8 cellular contexts compared by ENCODE assay signal in genomic region chr3:24521306-24522154, GRCh38. TPM values are rescaled to one million over a fixed set of nuclear protein-coding genes. Genes with fewer than 3 reads are reported as not detected.
DNase-seq lines count a peak whose midpoint lies in the region; ATAC-seq and TF ChIP-seq lines count a peak whose summit lies in the region.

No MANE protein-coding gene starts in this region.

- peaks cover 0 to 8% of the 10 kb centered on the region in 2 donors for H3K4me1 ChIP-seq in ascending aorta
- peaks cover 28% of the 10 kb centered on the region for H3K4me1 ChIP-seq in hepatocyte (ENCODE audit: insufficient read depth)

- WGBS in hepatocyte (ENCODE audit: low lambda C conversion rate, missing lambda C conversion rate) = 2% methylated on average over 72 of the region's 86 CpGs

- peak overlapping the region; percentile 76 for H3K4me3 Mint-ChIP-seq in progenitor cell of endocrine pancreas (ENCODE audit: low read depth)

- intact Hi-C loops in ascending aorta (cut with DNase I) = loop anchor here (5.0 kb wide), 1 partner anchor 161 kb away; no protein-coding TSS in a partner anchor

- H3K27me3 ChIP-seq in ascending aorta = no peaks in the 10 kb centered on the region
- H3K27me3 ChIP-seq in hepatocyte = no peaks in the 10 kb centered on the region

- H3K79me2 ChIP-seq in hepatocyte = no peaks in the 10 kb centered on the region

- peaks cover 26% of the 10 kb centered on the region for H3K27me3 Mint-ChIP-seq in progenitor cell of endocrine pancreas

- peak in 1 of 3 experiments; percentile 42 for TF ChIP-seq CTCF in ascending aorta (IDR thresholded peaks at IDR 0.05)
- peak; percentile 26 for TF ChIP-seq CTCF in hepatocyte (IDR thresholded peaks at IDR 0.05; ENCODE audit: poor library complexity)
- no peak for TF ChIP-seq CTCF in progenitor cell of endocrine pancreas (IDR thresholded peaks at IDR 0.05; ENCODE audit: unreplicated experiment)

- H3K4me2 ChIP-seq in hepatocyte = peak overlapping the region; percentile 94

- H3K4me3 ChIP-seq in ascending aorta = peak overlapping the region; percentile 91 to 93
- H3K4me3 ChIP-seq in hepatocyte = peak overlapping the region; percentile 60

- H3K9me3 ChIP-seq in ascending aorta (no peaks in the 10 kb centered on the region), hepatocyte (ENCODE audit: low read depth) (no peaks in the 10 kb centered on the region)

- H3K36me3 ChIP-seq in ascending aorta (no peaks in the 10 kb centered on the region), hepatocyte (replicated peaks; ENCODE audit: insufficient read depth, low read depth) (no peaks in the 10 kb centered on the region)

- peak; percentile 42 for ATAC-seq in HG03175 (IDR thresholded peaks at IDR 0.05; ENCODE audit: unreplicated experiment)
- no peak for ATAC-seq in GM21529 (IDR thresholded peaks at IDR 0.05; ENCODE audit: unreplicated experiment)
- ATAC-seq in GM18519 (IDR thresholded peaks at IDR 0.05; ENCODE audit: low FRiP score, unreplicated experiment) = no peak

- DNase-seq in AG20443 (ENCODE audit: low spot score) = peak; percentile 77
- peak in 1 of 2 donors; percentile 75 for DNase-seq in ascending aorta (ENCODE audit: low spot score in 2 of 2)
- peak; percentile 80 for DNase-seq in hepatocyte (ENCODE audit: low spot score)
- DNase-seq in progenitor cell of endocrine pancreas (ENCODE audit: low spot score, unreplicated experiment) = peak; percentile 44
- no peak for DNase-seq in SHP77 (lab: John Stamatoyannopoulos, UW)

- H4K20me1 ChIP-seq in hepatocyte (ENCODE audit: insufficient read depth, poor library complexity, severe bottlenecking) = no peaks in the 10 kb centered on the region

- H3K27ac ChIP-seq in ascending aorta (peak overlapping the region; percentile 90 to 91), hepatocyte (peak overlapping the region; percentile 95)

- H3K9me2 ChIP-seq in hepatocyte (replicated peaks; ENCODE audit: insufficient read depth) = no peaks in the 10 kb centered on the region

- H3K9me3 Mint-ChIP-seq in progenitor cell of endocrine pancreas (ENCODE audit: low read depth) = no peaks in the 10 kb centered on the region

- H3K36me3 Mint-ChIP-seq in progenitor cell of endocrine pancreas (ENCODE audit: insufficient read depth) = no peaks in the 10 kb centered on the region

- peak overlapping the region; percentile 92 for H3K27ac Mint-ChIP-seq in progenitor cell of endocrine pancreas

- H3K4me1 Mint-ChIP-seq in progenitor cell of endocrine pancreas (ENCODE audit: low read depth) = peaks cover 39% of the 10 kb centered on the region

- H2AFZ ChIP-seq in hepatocyte = peak overlapping the region; percentile 87

RNA-seq across cellular contexts. Expression of gene THRB, which starts 26.9 kb away (rescaled TPM):
- total RNA-seq in ascending aorta (24.7 TPM), hepatocyte (60.0 and 66.4 TPM in 2 replicates), progenitor cell of endocrine pancreas (19.7 and 28.4 TPM in 2 replicates)
- 26.8 and 28.1 TPM in 2 replicates for polyA plus RNA-seq in hepatocyte

Comparison
In these comparisons a context has a peak if more than half of its experiments do, and no peak if none do; other contexts are left out.
1. DNase-seq: peak in AG20443 (single experiment), hepatocyte (single experiment) and progenitor cell of endocrine pancreas (single experiment); none in SHP77 (0 of 2).